12 cellular contexts compared by ENCODE assay signal in genomic region chr2:229282758-229283546, GRCh38. TPM values are rescaled to one million over a fixed set of nuclear protein-coding genes. Genes with fewer than 3 reads are reported as not detected.
DNase-seq lines count a peak whose midpoint lies in the region; ATAC-seq, FAIRE-seq and TF ChIP-seq lines count a peak whose summit lies in the region.
"Had no signal": no experiment of that assay in that cellular context is flagged by ENCODE, and none has a peak within 500 bp of the region (broad histone marks: within the 10 kb centered on the region; RNA-seq: fewer than 3 reads in every experiment).

No MANE protein-coding gene starts in this region.

- 0 out of 2 replicates have a peak overlapping the region, but pooled peaks have one; percentile 35 for H2AFZ ChIP-seq in H1 (ENCODE audit: low read length)

- H3K14ac ChIP-seq in H1 (ENCODE audit: insufficient read length) = no peak overlapping the region

- POLR2A ChIA-PET in H1 (lab: Charles Lee; ENCODE audit: partially characterized antibody) = no interaction called here
- POLR2A ChIA-PET in naive thymus-derived CD4-positive, alpha-beta T cell (lab: Charles Lee) = no interaction called here
- POLR2A ChIA-PET in CD8-positive, alpha-beta T cell (lab: Charles Lee) = no interaction called here

- no peak overlapping the region for H4K5ac ChIP-seq in H1 (ENCODE audit: insufficient read length, low read depth, low read length)

- H3K36me3 ChIP-seq in H1 (ENCODE audit: control insufficient read depth in 2 of 4, insufficient read depth in 4 of 4, low read length in 3 of 4) = no peaks in the 10 kb centered on the region
- no peaks in the 10 kb centered on the region for H3K36me3 ChIP-seq in naive thymus-derived CD4-positive, alpha-beta T cell (ENCODE audit: control insufficient read depth in 2 of 3, insufficient read depth in 3 of 3, low read length in 3 of 3)
- no peaks in the 10 kb centered on the region for H3K36me3 ChIP-seq in CD8-positive, alpha-beta T cell (ENCODE audit: insufficient read depth, low read length)

- H3K27me3 ChIP-seq in H1 (replicated peaks in 1 of 4; ENCODE audit: control insufficient read depth in 3 of 4, extremely low read depth in 1 of 4, insufficient read depth in 3 of 4, low read length in 3 of 4) = no peaks in the 10 kb centered on the region
- no peaks in the 10 kb centered on the region for H3K27me3 ChIP-seq in naive thymus-derived CD4-positive, alpha-beta T cell (ENCODE audit: control insufficient read depth in 2 of 2, insufficient read depth in 2 of 2, low read length in 2 of 2)
- no peaks in the 10 kb centered on the region for H3K27me3 ChIP-seq in CD8-positive, alpha-beta T cell (ENCODE audit: insufficient read depth, low read length)

- H3K23ac ChIP-seq in H1 (ENCODE audit: insufficient read length) = no peak overlapping the region

- H3K36me3 Mint-ChIP-seq in naive thymus-derived CD4-positive, alpha-beta T cell = no peaks in the 10 kb centered on the region
- H3K36me3 Mint-ChIP-seq in CD8-positive, alpha-beta T cell = no peaks in the 10 kb centered on the region

- H2BK12ac ChIP-seq in H1 (ENCODE audit: low read depth, low read length) = no peak overlapping the region

- 96% methylated on average over 5 of the region's 5 CpGs; no CpG with 5 or more reads in 1 of the 2 experiments for WGBS in H1 (ENCODE audit: extremely low coverage in 1 of 2, insufficient coverage in 1 of 2, insufficient read length in 1 of 2, insufficient replicate concordance in 2 of 2, low coverage in 1 of 2, low lambda C conversion rate in 2 of 2, missing lambda C conversion rate in 1 of 2), 2 experiments

- TF ChIP-seq POLR2A in NB4 (IDR thresholded peaks at IDR 0.05; ENCODE audit: extremely low read depth, insufficient read length) (no peak), H1 (IDR thresholded peaks at IDR 0.05; ENCODE audit: control extremely low read depth in 1 of 2, low read depth in 2 of 2, low read length in 2 of 2) (no peak)

- H3K4me3 ChIP-seq in NB4 (ENCODE audit: low read depth, low read length) = no peak overlapping the region
- no peak overlapping the region for H3K4me3 ChIP-seq in H1 (ENCODE audit: extremely low read depth in 1 of 4, insufficient read depth in 2 of 4, low read depth in 3 of 4, low read length in 4 of 4)
- H3K4me3 ChIP-seq in naive thymus-derived CD4-positive, alpha-beta T cell (ENCODE audit: low read length) = no peak overlapping the region
- H3K4me3 ChIP-seq in CD8-positive, alpha-beta T cell (ENCODE audit: low read depth, low read length) = no peak overlapping the region

- H4K8ac ChIP-seq in H1 (ENCODE audit: extremely low read depth, insufficient read depth, low read length) = no peak overlapping the region

- no peak overlapping the region for H3K4me2 ChIP-seq in H1 (ENCODE audit: insufficient read depth in 1 of 2, low read depth in 2 of 2, low read length in 2 of 2)

- no peak overlapping the region for H3K56ac ChIP-seq in H1 (replicated peaks; ENCODE audit: insufficient read length, low read depth, low read length)

- H3K4ac ChIP-seq in H1 (replicated peaks; ENCODE audit: insufficient read length, low read depth, low read length) = no peak overlapping the region

- no peak overlapping the region for H3K27ac ChIP-seq in H1 (ENCODE audit: low read depth, low read length)
- no peak overlapping the region for H3K27ac ChIP-seq in naive thymus-derived CD4-positive, alpha-beta T cell (ENCODE audit: low read depth, low read length)
- H3K27ac ChIP-seq in CD8-positive, alpha-beta T cell (ENCODE audit: low read depth, low read length) = no peak overlapping the region

- H3K9me3 Mint-ChIP-seq in naive thymus-derived CD4-positive, alpha-beta T cell = peaks cover 0 to 2% (median 0%) of the 10 kb centered on the region in 11 donors
- H3K9me3 Mint-ChIP-seq in CD8-positive, alpha-beta T cell = no peaks in the 10 kb centered on the region
- H3K9me3 Mint-ChIP-seq: activated CD8-positive, alpha-beta T cell treated with anti-CD3 and anti-CD28 coated beads for 36 hours; stimulated activated naive CD8-positive, alpha-beta T cell treated with anti-CD3 and anti-CD28 coated beads, Interleukin-15, Interleukin-2, amounts not matched to agents 100 ng/mL and 50 ng/mL, for 24 hours had no signal

- TF ChIP-seq EP300 in H1 (IDR thresholded peaks at IDR 0.05; ENCODE audit: borderline replicate concordance in 1 of 2, low read depth in 2 of 2, low read length in 2 of 2) = no peak

- no peak overlapping the region for H3K4me3 Mint-ChIP-seq in naive thymus-derived CD4-positive, alpha-beta T cell
- H3K4me3 Mint-ChIP-seq in CD8-positive, alpha-beta T cell = no peak overlapping the region
- H3K4me3 Mint-ChIP-seq: activated CD8-positive, alpha-beta T cell treated with anti-CD3 and anti-CD28 coated beads for 36 hours; stimulated activated naive CD8-positive, alpha-beta T cell treated with anti-CD3 and anti-CD28 coated beads, Interleukin-15, Interleukin-2, amounts not matched to agents 100 ng/mL and 50 ng/mL, for 24 hours had no signal

- TF ChIP-seq RAD21 in H1 (IDR thresholded peaks at IDR 0.05 in 1 of 2, conservative IDR thresholded peaks at IDR 0.05 in 1 of 2; ENCODE audit: low read depth in 2 of 2, low read length in 2 of 2) = no peak

- H3K23me2 ChIP-seq in H1 (ENCODE audit: low read depth, low read length) = no peaks in the 10 kb centered on the region

- H3K4me1 Mint-ChIP-seq in naive thymus-derived CD4-positive, alpha-beta T cell = no peaks in the 10 kb centered on the region
- no peaks in the 10 kb centered on the region for H3K4me1 Mint-ChIP-seq in CD8-positive, alpha-beta T cell (ENCODE audit: low read depth)

- ATAC-seq in naive thymus-derived CD4-positive, alpha-beta T cell = peak; percentile 84
- ATAC-seq in CD8-positive, alpha-beta T cell = no peak
- ATAC-seq: activated CD8-positive, alpha-beta T cell treated with anti-CD3 and anti-CD28 coated beads for 36 hours had no signal

- no peak for FAIRE-seq in H1 (lab: Jason Lieb, UNC)

- H3K4me1 ChIP-seq in H1 (replicated peaks in 1 of 4; ENCODE audit: control insufficient read depth in 3 of 4, insufficient read depth in 4 of 4, low read length in 3 of 4) = no peaks in the 10 kb centered on the region
- no peaks in the 10 kb centered on the region for H3K4me1 ChIP-seq in naive thymus-derived CD4-positive, alpha-beta T cell (ENCODE audit: control insufficient read depth in 2 of 2, insufficient read depth in 2 of 2, low read length in 2 of 2)
- H3K4me1 ChIP-seq in CD8-positive, alpha-beta T cell (ENCODE audit: insufficient read depth, low read length) = no peaks in the 10 kb centered on the region

- no peak overlapping the region for H2AK5ac ChIP-seq in H1 (ENCODE audit: low read depth, low read length)

- no peaks in the 10 kb centered on the region for H3K27me3 Mint-ChIP-seq in naive thymus-derived CD4-positive, alpha-beta T cell
- no peaks in the 10 kb centered on the region for H3K27me3 Mint-ChIP-seq in CD8-positive, alpha-beta T cell (ENCODE audit: low read depth)
- H3K27me3 Mint-ChIP-seq: activated CD8-positive, alpha-beta T cell treated with anti-CD3 and anti-CD28 coated beads for 36 hours; stimulated activated naive CD8-positive, alpha-beta T cell treated with anti-CD3 and anti-CD28 coated beads, Interleukin-15, Interleukin-2, amounts not matched to agents 100 ng/mL and 50 ng/mL, for 24 hours had no signal

- H4K91ac ChIP-seq in H1 (replicated peaks; ENCODE audit: insufficient read length, low read length) = no peak overlapping the region

- CTCF ChIA-PET in H1 (lab: Charles Lee; ENCODE audit: partially characterized antibody) = interaction anchor here (0.9 to 2.5 kb wide), 3 partner anchors 9 to 59 kb away, joined by 3 to 14 read pairs (median 12); no protein-coding TSS in a partner anchor
- CTCF ChIA-PET in naive thymus-derived CD4-positive, alpha-beta T cell (lab: Charles Lee) = no interaction called here
- CTCF ChIA-PET in CD8-positive, alpha-beta T cell (lab: Charles Lee) = no interaction called here

- no peaks in the 10 kb centered on the region for H3K79me1 ChIP-seq in H1 (ENCODE audit: low read depth, low read length)

- no peak overlapping the region for H2BK5ac ChIP-seq in H1 (ENCODE audit: low read depth, low read length)

- H3K9me3 ChIP-seq in H1 (ENCODE audit: insufficient read depth in 2 of 2, low read depth in 1 of 2, low read length in 1 of 2) = no peaks in the 10 kb centered on the region
- no peaks in the 10 kb centered on the region for H3K9me3 ChIP-seq in naive thymus-derived CD4-positive, alpha-beta T cell (ENCODE audit: control insufficient read depth in 2 of 3, low read length in 3 of 3)
- no peaks in the 10 kb centered on the region for H3K9me3 ChIP-seq in CD8-positive, alpha-beta T cell (ENCODE audit: low read length)

- no peak overlapping the region for H2BK15ac ChIP-seq in H1 (ENCODE audit: low read length)

- H3K27ac Mint-ChIP-seq in naive thymus-derived CD4-positive, alpha-beta T cell = no peak overlapping the region
- no peak overlapping the region for H3K27ac Mint-ChIP-seq in CD8-positive, alpha-beta T cell
- H3K27ac Mint-ChIP-seq: activated CD8-positive, alpha-beta T cell treated with anti-CD3 and anti-CD28 coated beads for 36 hours; stimulated activated naive CD8-positive, alpha-beta T cell treated with anti-CD3 and anti-CD28 coated beads, Interleukin-15, Interleukin-2, amounts not matched to agents 100 ng/mL and 50 ng/mL, for 24 hours had no signal

- no peak overlapping the region for H3K9ac ChIP-seq in H1 (replicated peaks in 1 of 4; ENCODE audit: extremely low read depth in 1 of 4, low read depth in 3 of 4, low read length in 3 of 4)

- H2BK120ac ChIP-seq in H1 (replicated peaks; ENCODE audit: low read depth, low read length) = no peak overlapping the region

- no peak overlapping the region for H3K18ac ChIP-seq in H1 (ENCODE audit: extremely low read depth, low read length)

- no peak overlapping the region for H2BK20ac ChIP-seq in H1 (ENCODE audit: low read length)

- intact Hi-C loops in naive thymus-derived CD4-positive, alpha-beta T cell (cut with micrococcal nuclease) = no loop called here
- intact Hi-C loops in CD8-positive, alpha-beta T cell (cut with DNase I, micrococcal nuclease) = no loop called here

- no peaks in the 10 kb centered on the region for H4K20me1 ChIP-seq in H1 (replicated peaks in 1 of 2; ENCODE audit: control insufficient read depth in 1 of 2, insufficient read depth in 2 of 2, low read length in 2 of 2)

- no peaks in the 10 kb centered on the region for H3K79me2 ChIP-seq in H1 (ENCODE audit: control insufficient read depth in 1 of 2, insufficient read depth in 2 of 2, low read length in 2 of 2)

- TF ChIP-seq CTCF in NB4 (IDR thresholded peaks at IDR 0.05; ENCODE audit: low read depth, low read length) (no peak), H1 (IDR thresholded peaks at IDR 0.05; ENCODE audit: control extremely low read depth in 1 of 3, insufficient read depth in 1 of 3, low read depth in 1 of 3, low read length in 3 of 3) (no peak)
- TF ChIP-seq CTCF in CD8-positive, alpha-beta T cell (IDR thresholded peaks at IDR 0.05) = no peak

- peak; percentile 89 for DNase-seq in AG20443 (ENCODE audit: low spot score)
- peak; percentile 28 for DNase-seq in NB4 (ENCODE audit: low read depth)
- no peak for DNase-seq in H1 (ENCODE audit: low read depth in 1 of 2, low spot score in 2 of 2)
- no peak for DNase-seq in naive thymus-derived CD4-positive, alpha-beta T cell
- no peak for DNase-seq in HK-2 (ENCODE audit: unreplicated experiment)
- DNase-seq in NCI-H2029 treated with DMSO at 0.1 percent for 48 hours (lab: John Stamatoyannopoulos, UW) = no peak
- no peak for DNase-seq in CD8-positive, alpha-beta T cell
- DNase-seq in activated CD8-positive, alpha-beta memory T cell treated with anti-CD3 and anti-CD28 coated beads, Interleukin-2, amount 50 U/mL, for 48 hours = no peak
- DNase-seq: activated CD8-positive, alpha-beta T cell treated with anti-CD3 and anti-CD28 coated beads for 36 hours; Karpas-422 had no signal

RNA-seq across cellular contexts. Expression of gene PID1, which starts 11.9 kb away (rescaled TPM):
- 2.9 and 3.3 TPM in 2 replicates for total RNA-seq in H1 (2021; fragmentation: NEBNext Ultra II Directional; extraction: Animal tissue kit (Norgen Biotek cat#: 25700))
- 1.5 and 2.8 TPM in 2 replicates for polyA plus RNA-seq in H1 (2011; rRNA removed)
- polyA plus RNA-seq in H1 (2011; cell fraction: cytosol; rRNA removed) = 2.3 TPM
- 2.9 TPM for polyA plus RNA-seq in H1 (2011; cell fraction: nucleus; rRNA removed)
- polyA plus RNA-seq in H1 (2012, experiment 1 of 2) = 1.7 to 2.9 TPM (median 2.2 TPM) in 4 replicates
- polyA plus RNA-seq in H1 (2012, experiment 2 of 2) = 0.81 TPM
- 1.4 TPM for polyA plus RNA-seq in H1 (2013, experiment 1 of 2)
- polyA plus RNA-seq in H1 (2013, experiment 2 of 2) = 1.5 TPM
- 4.8 and 6.7 TPM in 2 replicates for polyA minus RNA-seq in H1 (2011; rRNA and poly(A)+ RNA removed)
- polyA minus RNA-seq in H1 (2011; cell fraction: cytosol; rRNA and poly(A)+ RNA removed) = 5.4 TPM
- 3.8 TPM for polyA minus RNA-seq in H1 (2011; cell fraction: nucleus; rRNA and poly(A)+ RNA removed)
- 1 to 10 TPM in 3 of 5 experiments, under 1 TPM in 1, not detected in 1; 0.62 to 5.3 (median 3.0) TPM for total RNA-seq in naive thymus-derived CD4-positive, alpha-beta T cell
- polyA plus RNA-seq in naive thymus-derived CD4-positive, alpha-beta T cell = under 1 TPM in 1 of 2 donors, not detected in 1; 0.07 TPM
- not detected for total RNA-seq in CD8-positive, alpha-beta T cell
- total RNA-seq: activated CD8-positive, alpha-beta T cell treated with anti-CD3 and anti-CD28 coated beads for 36 hours; OCI-LY7 had no signal

Comparison
In these comparisons a context has a peak if more than half of its experiments do, and no peak if none do; other contexts are left out.
1. DNase-seq: peak in AG20443 (single experiment) and NB4 (single experiment); none in H1 (0 of 2), naive thymus-derived CD4-positive, alpha-beta T cell (0 of 9), HK-2 (single experiment), NCI-H2029 treated with DMSO at 0.1 percent for 48 hours (single experiment), CD8-positive, alpha-beta T cell (0 of 7) and activated CD8-positive, alpha-beta memory T cell treated with anti-CD3 and anti-CD28 coated beads, Interleukin-2, amount 50 U/mL, for 48 hours (single experiment).